In the genomic region with DNA sequence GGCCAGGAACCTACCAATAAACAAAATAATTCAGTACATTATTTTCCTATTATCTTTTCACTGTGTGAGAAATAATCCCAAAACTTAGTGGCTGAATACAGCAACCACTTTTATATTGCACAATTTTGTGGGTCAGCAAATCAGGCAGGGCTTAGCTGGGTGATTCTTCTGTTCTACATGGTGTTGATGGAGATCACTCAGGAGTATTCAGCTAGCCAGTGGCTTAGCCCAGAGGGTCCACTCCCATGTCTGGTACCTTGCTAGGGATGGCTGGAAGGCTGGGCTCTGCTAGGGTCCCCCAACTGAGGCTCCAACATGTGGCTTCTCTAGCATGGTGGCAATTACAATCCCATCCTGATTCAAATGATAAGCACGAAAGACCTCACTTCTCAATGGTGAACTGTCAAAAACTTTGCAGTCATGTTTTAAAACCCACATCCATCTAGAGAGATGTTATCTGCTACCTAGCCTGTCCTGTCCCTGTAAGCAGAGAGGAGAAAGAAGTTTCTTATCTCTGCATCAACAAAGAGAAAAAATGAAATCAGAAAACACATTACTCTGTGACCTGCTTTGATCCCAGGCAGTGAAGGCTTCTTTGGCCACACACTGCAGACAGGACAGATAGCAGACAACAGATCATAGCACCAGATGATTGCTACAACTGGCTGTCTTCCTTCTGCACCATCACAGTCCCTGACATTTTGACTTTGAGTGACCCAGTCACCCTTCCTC, we compare ENCODE assay signal across 29 cellular contexts. TPM values are rescaled to one million over a fixed set of nuclear protein-coding genes. Genes with fewer than 3 reads are reported as not detected.
"Had no signal": no experiment of that assay in that cellular context is flagged by ENCODE, and none has a peak within 500 bp of the region (broad histone marks: within the 10 kb centered on the region; RNA-seq: fewer than 3 reads in every experiment).

No MANE protein-coding gene starts in this region.

- H3K9me3 ChIP-seq: colonic mucosa, gastrocnemius medialis, testis had no signal

- H3K36me3 ChIP-seq: colonic mucosa, esophagus muscularis mucosa, gastrocnemius medialis, heart right ventricle, spleen, tibial nerve had no signal

- H3K4me3 Mint-ChIP-seq: naive thymus-derived CD4-positive, alpha-beta T cell; nephron progenitor cell; stimulated activated naive B cell treated with anti-CD40 and anti-IgM and Interleukin-4, amounts not matched to agents 10 μg/mL and 1 μg/mL and 100 μg/mL, for 72 hours; stimulated activated naive CD8-positive, alpha-beta T cell treated with anti-CD3 and anti-CD28 coated beads, Interleukin-15, amount 100 ng/mL, for 72 hours had no signal

- H3K4me1 Mint-ChIP-seq: naive thymus-derived CD4-positive, alpha-beta T cell; nephron progenitor cell had no signal

- DNase-seq: colonic mucosa; dermis blood vessel endothelial cell; gastrocnemius medialis; heart right ventricle; hypothalamus; mammary epithelial cell; naive thymus-derived CD4-positive, alpha-beta T cell; nephron progenitor cell; psoas muscle; retina; spleen; stimulated activated CD4-positive, alpha-beta T cell treated with anti-CD3 and anti-CD28 coated beads, Interleukin-15, amount 100 ng/mL, for 24 hours; stimulated activated CD4-positive, alpha-beta T cell treated with anti-CD3 and anti-CD28 coated beads, Interleukin-2, amount 100 ng/mL, for 24 hours; stimulated activated CD4-positive, alpha-beta T cell treated with anti-CD3 and anti-CD28 coated beads, Interleukin-4, amount 100 ng/mL, for 4 hours; stimulated activated naive B cell treated with anti-CD40 and anti-IgM and Interleukin-4, amounts not matched to agents 10 μg/mL and 1 μg/mL and 100 μg/mL, for 72 hours; stimulated activated naive CD8-positive, alpha-beta T cell treated with anti-CD3 and anti-CD28 coated beads, Interleukin-15, amount 100 ng/mL, for 72 hours had no signal

- H3K27me3 ChIP-seq: colonic mucosa, gastrocnemius medialis, testis, tibial nerve had no signal

- H3K4me3 ChIP-seq: colonic mucosa, esophagus muscularis mucosa, gastrocnemius medialis, heart right ventricle, psoas muscle, spleen, testis, tibial nerve had no signal

- H3K27ac Mint-ChIP-seq: naive thymus-derived CD4-positive, alpha-beta T cell; nephron progenitor cell; stimulated activated naive B cell treated with anti-CD40 and anti-IgM and Interleukin-4, amounts not matched to agents 10 μg/mL and 1 μg/mL and 100 μg/mL, for 72 hours; stimulated activated naive CD8-positive, alpha-beta T cell treated with anti-CD3 and anti-CD28 coated beads, Interleukin-15, amount 100 ng/mL, for 72 hours had no signal

- ATAC-seq: gastrocnemius medialis; heart right ventricle; left lobe of liver; naive thymus-derived CD4-positive, alpha-beta T cell; psoas muscle; sciatic nerve; stimulated activated naive B cell treated with anti-CD40 and anti-IgM and Interleukin-4, amounts not matched to agents 10 μg/mL and 1 μg/mL and 100 μg/mL, for 72 hours; stimulated activated naive CD8-positive, alpha-beta T cell treated with anti-CD3 and anti-CD28 coated beads, Interleukin-15, amount 100 ng/mL, for 72 hours had no signal

- H3K36me3 Mint-ChIP-seq: stimulated activated naive B cell treated with anti-CD40 and anti-IgM and Interleukin-4, amounts not matched to agents 10 μg/mL and 1 μg/mL and 100 μg/mL, for 72 hours had no signal

- H3K4me1 ChIP-seq: colonic mucosa, esophagus muscularis mucosa, gastrocnemius medialis, heart right ventricle, psoas muscle, spleen, testis, tibial nerve had no signal

- H3K27ac ChIP-seq: colonic mucosa, epithelial cell of prostate, esophagus muscularis mucosa, gastrocnemius medialis, heart right ventricle, psoas muscle, spleen, testis, tibial nerve had no signal

RNA-seq across cellular contexts. Expression of a gene that starts 51.0 kb away (rescaled TPM):
- total RNA-seq: esophagus muscularis mucosa; fibroblast of villous mesenchyme; left lobe of liver; lower leg skin; mammary epithelial cell; mesenteric fat pad; mononuclear cell; naive thymus-derived CD4-positive, alpha-beta T cell; omental fat pad; sciatic nerve; spleen; subcutaneous adipose tissue; tibial nerve had no signal
- polyA plus RNA-seq: naive thymus-derived CD4-positive, alpha-beta T cell; urinary bladder had no signal
